In genomic region chr18:23102498-23103260, GRCh38 we compare ENCODE assay signal across 15 cellular contexts.
"Had no signal": no experiment of that assay in that cellular context is flagged by ENCODE, and none has a peak within 500 bp of the region (broad histone marks: within the 10 kb centered on the region; RNA-seq: fewer than 3 reads in every experiment).

No MANE protein-coding gene starts in this region.

- H3K27ac Mint-ChIP-seq: activated naive CD4-positive, alpha-beta T cell treated with anti-CD3 and anti-CD28 coated beads for 36 hours; activated T-helper 17 cell treated with anti-CD3 and anti-CD28 coated beads, Interleukin-2, amount 50 U/mL, for 72 hours; T-cell had no signal

- H3K9me3 Mint-ChIP-seq: activated naive CD4-positive, alpha-beta T cell treated with anti-CD3 and anti-CD28 coated beads for 36 hours; activated T-helper 17 cell treated with anti-CD3 and anti-CD28 coated beads, Interleukin-2, amount 50 U/mL, for 72 hours; naive B cell; T-cell had no signal

- H3K9me3 ChIP-seq: gastroesophageal sphincter had no signal

- H3K27me3 Mint-ChIP-seq: activated T-helper 17 cell treated with anti-CD3 and anti-CD28 coated beads, Interleukin-2, amount 50 U/mL, for 72 hours; naive B cell; T-cell had no signal

- H3K27ac ChIP-seq: coronary artery, gastroesophageal sphincter, parathyroid adenoma, WERI-Rb-1 had no signal

- ATAC-seq: activated T-helper 17 cell treated with anti-CD3 and anti-CD28 coated beads, Interleukin-2, amount 50 U/mL, for 72 hours; gastroesophageal sphincter; T-cell had no signal

- H3K79me2 ChIP-seq: parathyroid adenoma had no signal

- H3K4me3 ChIP-seq: coronary artery, gastroesophageal sphincter, skin epidermis had no signal

- H3K36me3 ChIP-seq: gastroesophageal sphincter, WERI-Rb-1 had no signal

- H3K4me1 ChIP-seq: gastroesophageal sphincter, parathyroid adenoma had no signal

- H3K4me3 Mint-ChIP-seq: activated naive CD4-positive, alpha-beta T cell treated with anti-CD3 and anti-CD28 coated beads for 36 hours; activated T-helper 17 cell treated with anti-CD3 and anti-CD28 coated beads, Interleukin-2, amount 50 U/mL, for 72 hours; naive B cell; T-cell had no signal

- H3K27me3 ChIP-seq: gastroesophageal sphincter had no signal

- H2AFZ ChIP-seq: parathyroid adenoma had no signal

- DNase-seq: activated CD4-positive, alpha-beta T cell treated with anti-CD3 and anti-CD28 coated beads for 48 hours; activated CD8-positive, alpha-beta memory T cell treated with anti-CD3 and anti-CD28 coated beads for 24 hours; activated naive CD4-positive, alpha-beta T cell treated with anti-CD3 and anti-CD28 coated beads for 36 hours; caudate nucleus; effector CD8-positive, alpha-beta T cell; midbrain; naive B cell; T-cell; T1000; WERI-Rb-1 had no signal

- H3K36me3 Mint-ChIP-seq: naive B cell, T-cell had no signal

- H3K4me1 Mint-ChIP-seq: activated T-helper 17 cell treated with anti-CD3 and anti-CD28 coated beads, Interleukin-2, amount 50 U/mL, for 72 hours had no signal
